Comparison of ENCODE assay signal across 22 cellular contexts in genomic region chr7:136923111-136923510, GRCh38. TPM values are rescaled to one million over a fixed set of nuclear protein-coding genes. Genes with fewer than 3 reads are reported as not detected.
DNase-seq lines count a peak whose midpoint lies in the region; ATAC-seq and TF ChIP-seq lines count a peak whose summit lies in the region.
"Had no signal": no experiment of that assay in that cellular context is flagged by ENCODE, and none has a peak within 500 bp of the region (broad histone marks: within the 10 kb centered on the region; RNA-seq: fewer than 3 reads in every experiment).

No MANE protein-coding gene starts in this region.

- H3K9ac ChIP-seq in neural progenitor cell, result no peak overlapping the region

- H3K4me3 ChIP-seq in SJSA1, result no peak overlapping the region
- H3K4me3 ChIP-seq in fibroblast of pulmonary artery (replicated peaks; ENCODE audit: low read depth, low read length), result no peak overlapping the region
- no peak overlapping the region for H3K4me3 ChIP-seq in neural progenitor cell
- H3K4me3 ChIP-seq: colonic mucosa, lung, spleen had no signal

- no peaks in the 10 kb centered on the region for H3K79me2 ChIP-seq in neural progenitor cell (ENCODE audit: low read depth)

- H3F3A ChIP-seq in neural progenitor cell (ENCODE audit: low read depth), result no peaks in the 10 kb centered on the region

- H3K27me3 Mint-ChIP-seq in neural progenitor cell (ENCODE audit: insufficient read depth, low read depth), result no peaks in the 10 kb centered on the region
- H3K27me3 Mint-ChIP-seq: activated CD8-positive, alpha-beta memory T cell treated with anti-CD3 and anti-CD28 coated beads, Interleukin-2, amount 10 ng/mL, durations not matched to agents 7 days and 5 days; CD4-positive, alpha-beta memory T cell; naive thymus-derived CD4-positive, alpha-beta T cell; stimulated activated memory B cell treated with anti-CD40 and anti-IgM and Interleukin-4, amounts not matched to agents 10 μg/mL and 1 μg/mL and 100 μg/mL, for 72 hours had no signal

- peaks cover 14% of the 10 kb centered on the region for H3K4me1 ChIP-seq in SJSA1 (replicated peaks)
- H3K4me1 ChIP-seq in neural progenitor cell, result no peaks in the 10 kb centered on the region
- H3K4me1 ChIP-seq: colonic mucosa, spleen had no signal

- TF ChIP-seq CTCF in fibroblast of pulmonary artery (IDR thresholded peaks at IDR 0.05; ENCODE audit: low read length, missing control alignments) (no peak), neural progenitor cell (IDR thresholded peaks at IDR 0.05) (no peak)

- H3K36me3 ChIP-seq in SJSA1, result no peaks in the 10 kb centered on the region
- H3K36me3 ChIP-seq in neural progenitor cell, result no peaks in the 10 kb centered on the region
- H3K36me3 ChIP-seq: colonic mucosa, spleen had no signal

- H3K27me3 ChIP-seq in SJSA1 (replicated peaks) (no peaks in the 10 kb centered on the region), neural progenitor cell (no peaks in the 10 kb centered on the region)
- H3K27me3 ChIP-seq: colonic mucosa, spleen had no signal

- no peak for ATAC-seq in HG03354 (IDR thresholded peaks at IDR 0.05; ENCODE audit: poor library complexity, severe bottlenecking, unreplicated experiment)
- ATAC-seq: activated CD8-positive, alpha-beta memory T cell treated with anti-CD3 and anti-CD28 coated beads, Interleukin-2, amount 10 ng/mL, durations not matched to agents 7 days and 5 days; naive thymus-derived CD4-positive, alpha-beta T cell; stimulated activated memory B cell treated with anti-CD40 and anti-IgM and Interleukin-4, amounts not matched to agents 10 μg/mL and 1 μg/mL and 100 μg/mL, for 72 hours had no signal

- no peaks in the 10 kb centered on the region for H4K20me1 ChIP-seq in neural progenitor cell (ENCODE audit: low read depth)

- no peaks in the 10 kb centered on the region for H3K9me3 Mint-ChIP-seq in neural progenitor cell

- H3K9me3 ChIP-seq in SJSA1 (replicated peaks) (no peaks in the 10 kb centered on the region), neural progenitor cell (ENCODE audit: low read depth) (no peaks in the 10 kb centered on the region)
- H3K9me3 ChIP-seq: colonic mucosa, spleen had no signal

- H3K27ac ChIP-seq in SJSA1 (0 out of 2 replicates have a peak overlapping the region, but pooled peaks have one; percentile 35), neural progenitor cell (no peak overlapping the region)
- H3K27ac ChIP-seq: colonic mucosa, spleen had no signal

- DNase-seq in GM04503 (ENCODE audit: low read depth) (peak; percentile 77), SJSA1 (ENCODE audit: low read depth in 1 of 2, low spot score in 2 of 2) (peak; percentile 49 to 72), fibroblast of pulmonary artery (ENCODE audit: low read depth) (peak; percentile 48), NCI-H1417 (lab: John Stamatoyannopoulos, UW) (no peak), neural progenitor cell (ENCODE audit: low spot score) (no peak), KBM-7 (no peak)
- DNase-seq: activated CD4-positive, CD25-positive, alpha-beta regulatory T cell treated with anti-CD3 and anti-CD28 coated beads, Interleukin-2, amount 50 U/mL, for 72 hours; activated CD8-positive, alpha-beta memory T cell treated with anti-CD3 and anti-CD28 coated beads, Interleukin-2, amount 10 ng/mL, durations not matched to agents 7 days and 5 days; CD4-positive, alpha-beta memory T cell; colonic mucosa; DMS79 treated with DMSO at 0.1 percent for 48 hours; glutamatergic neuron; naive thymus-derived CD4-positive, alpha-beta T cell; NCI-H2081; posterior cingulate gyrus; spleen had no signal

- in situ Hi-C loops in KBM-7 (cut with MboI; ENCODE audit: low pct_unique_long_range_greater_than_20kb, low sequenced_read_pairs), result no loop called here

- no peaks in the 10 kb centered on the region for H3K36me3 Mint-ChIP-seq in neural progenitor cell
- H3K36me3 Mint-ChIP-seq: activated CD8-positive, alpha-beta memory T cell treated with anti-CD3 and anti-CD28 coated beads, Interleukin-2, amount 10 ng/mL, durations not matched to agents 7 days and 5 days; CD4-positive, alpha-beta memory T cell; naive thymus-derived CD4-positive, alpha-beta T cell; stimulated activated memory B cell treated with anti-CD40 and anti-IgM and Interleukin-4, amounts not matched to agents 10 μg/mL and 1 μg/mL and 100 μg/mL, for 72 hours had no signal

- H3K4me2 ChIP-seq in neural progenitor cell, result no peak overlapping the region

- H2AFZ ChIP-seq in neural progenitor cell (replicated peaks), result no peak overlapping the region

- no peak overlapping the region for H3K27ac Mint-ChIP-seq in neural progenitor cell
- H3K27ac Mint-ChIP-seq: activated CD8-positive, alpha-beta memory T cell treated with anti-CD3 and anti-CD28 coated beads, Interleukin-2, amount 10 ng/mL, durations not matched to agents 7 days and 5 days; activated T-helper 2 cell treated with anti-CD3 and anti-CD28 coated beads, Interferon-gamma antibody, Interleukin-2, Interleukin-4, amounts not matched to agents 10 μg/mL and 5 μg/mL and 100 μg/mL, durations not matched to agents 14 hours and 24 hours and 36 hours; CD4-positive, alpha-beta memory T cell; naive thymus-derived CD4-positive, alpha-beta T cell; stimulated activated memory B cell treated with anti-CD40 and anti-IgM and Interleukin-4, amounts not matched to agents 10 μg/mL and 1 μg/mL and 100 μg/mL, for 72 hours; T-helper 2 cell treated with Interferon-gamma antibody and Interleukin-4, amounts not matched to agents 5 μg/mL and 100 μg/mL, for 36 hours had no signal

- H3K4me1 Mint-ChIP-seq in neural progenitor cell, result peaks cover 6% of the 10 kb centered on the region
- H3K4me1 Mint-ChIP-seq: activated CD8-positive, alpha-beta memory T cell treated with anti-CD3 and anti-CD28 coated beads, Interleukin-2, amount 10 ng/mL, durations not matched to agents 7 days and 5 days; CD4-positive, alpha-beta memory T cell; naive thymus-derived CD4-positive, alpha-beta T cell; stimulated activated memory B cell treated with anti-CD40 and anti-IgM and Interleukin-4, amounts not matched to agents 10 μg/mL and 1 μg/mL and 100 μg/mL, for 72 hours had no signal

- H3K4me3 Mint-ChIP-seq in neural progenitor cell, result no peak overlapping the region
- H3K4me3 Mint-ChIP-seq: activated CD8-positive, alpha-beta memory T cell treated with anti-CD3 and anti-CD28 coated beads, Interleukin-2, amount 10 ng/mL, durations not matched to agents 7 days and 5 days; CD4-positive, alpha-beta memory T cell; naive thymus-derived CD4-positive, alpha-beta T cell; stimulated activated memory B cell treated with anti-CD40 and anti-IgM and Interleukin-4, amounts not matched to agents 10 μg/mL and 1 μg/mL and 100 μg/mL, for 72 hours; T-helper 2 cell treated with Interferon-gamma antibody and Interleukin-4, amounts not matched to agents 5 μg/mL and 100 μg/mL, for 36 hours had no signal

RNA-seq across cellular contexts. Expression of gene CHRM2, which starts 54.7 kb away (rescaled TPM):
- 0.13 and 0.24 TPM in 2 replicates for total RNA-seq in SJSA1 (2014; rRNA removed; shearing (Covaris generic))
- total RNA-seq in neural progenitor cell (ENCODE audit: low replicate concordance), result not detected in 2 replicates
- total RNA-seq: activated CD8-positive, alpha-beta memory T cell treated with anti-CD3 and anti-CD28 coated beads, Interleukin-2, amount 10 ng/mL, durations not matched to agents 7 days and 5 days; activated T-helper 2 cell treated with anti-CD3 and anti-CD28 coated beads, Interferon-gamma antibody, Interleukin-2, Interleukin-4, amounts not matched to agents 10 μg/mL and 5 μg/mL and 100 μg/mL, durations not matched to agents 14 hours and 24 hours and 36 hours; CD4-positive, alpha-beta memory T cell; naive thymus-derived CD4-positive, alpha-beta T cell; OCI-LY7 had no signal

Comparison
In these comparisons a context has a peak if more than half of its experiments do, and no peak if none do; other contexts are left out.
1. DNase-seq: peak in GM04503 (single experiment), SJSA1 (2 of 2) and fibroblast of pulmonary artery (single experiment); none in NCI-H1417 (0 of 3), neural progenitor cell (single experiment) and KBM-7 (single experiment).